In the genomic region with DNA sequence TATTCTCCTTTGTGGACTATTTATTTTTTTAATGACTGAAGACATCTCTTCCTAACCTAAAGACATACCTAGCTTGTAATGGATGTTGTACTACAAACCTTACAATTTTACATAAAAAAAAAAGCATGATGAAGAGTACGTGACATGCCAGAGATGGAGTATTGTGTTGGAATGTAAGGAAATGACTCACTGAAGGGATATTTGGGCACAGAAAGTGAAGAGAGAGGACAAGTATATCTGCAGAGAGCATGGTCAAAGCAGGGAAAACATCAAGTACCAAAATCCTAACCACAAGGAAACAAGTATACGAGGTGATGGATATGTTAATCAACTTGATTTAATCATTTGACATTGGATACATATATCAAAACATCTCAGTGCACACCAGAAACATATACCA, we compare ENCODE assay signal across 16 cellular contexts.
"Had no signal": no experiment of that assay in that cellular context is flagged by ENCODE, and none has a peak within 500 bp of the region (broad histone marks: within the 10 kb centered on the region; RNA-seq: fewer than 3 reads in every experiment).

No MANE protein-coding gene starts in this region.

- H3K9me3 ChIP-seq: colonic mucosa, esophagus muscularis mucosa, gastroesophageal sphincter, heart right ventricle, mucosa of descending colon, vagina had no signal

- H2AFZ ChIP-seq: parathyroid adenoma had no signal

- H3K79me2 ChIP-seq: parathyroid adenoma had no signal

- H3K4me3 ChIP-seq: colonic mucosa, esophagus muscularis mucosa, gastroesophageal sphincter, heart right ventricle, lung, mucosa of descending colon, vagina had no signal

- H3K27ac ChIP-seq: colonic mucosa, esophagus muscularis mucosa, gastroesophageal sphincter, heart right ventricle, parathyroid adenoma, vagina had no signal

- H3K4me1 ChIP-seq: colonic mucosa, esophagus muscularis mucosa, gastroesophageal sphincter, heart right ventricle, parathyroid adenoma, vagina had no signal

- H3K36me3 ChIP-seq: colonic mucosa, esophagus muscularis mucosa, gastroesophageal sphincter, heart right ventricle, vagina had no signal

- H3K9ac ChIP-seq: parathyroid adenoma had no signal

- DNase-seq: activated CD4-positive, CD25-positive, alpha-beta regulatory T cell treated with anti-CD3 and anti-CD28 coated beads, Interleukin-2, amount 50 U/mL, for 72 hours; activated naive CD4-positive, alpha-beta T cell; activated T-cell treated with anti-CD3 and anti-CD28 coated beads for 4 hours; aorta; colonic mucosa; heart right ventricle; mucosa of descending colon; naive thymus-derived CD4-positive, alpha-beta T cell; retina; T-cell; T1000 had no signal

- H3K27me3 ChIP-seq: colonic mucosa, esophagus muscularis mucosa, gastroesophageal sphincter, heart right ventricle, vagina had no signal
